In genomic region chr2:101349893-101350662, GRCh38 we compare ENCODE assay signal across 13 cellular contexts. TPM values are rescaled to one million over a fixed set of nuclear protein-coding genes. Genes with fewer than 3 reads are reported as not detected.
DNase-seq lines count a peak whose midpoint lies in the region; ATAC-seq and TF ChIP-seq lines count a peak whose summit lies in the region.
"Had no signal": no experiment of that assay in that cellular context is flagged by ENCODE, and none has a peak within 500 bp of the region (broad histone marks: within the 10 kb centered on the region; RNA-seq: fewer than 3 reads in every experiment).

No MANE protein-coding gene starts in this region.

- no peak for TF ChIP-seq POLR2A in heart left ventricle (IDR thresholded peaks at IDR 0.05)
- TF ChIP-seq POLR2A in tibial nerve (IDR thresholded peaks at IDR 0.05): no peak

- WGBS in heart left ventricle, 4 donors: 70 to 79% (median 74%) methylated on average over 7 of the region's 7 CpGs
- WGBS in tibial nerve, 2 donors: 47 to 53% methylated on average over 7 of the region's 7 CpGs

- no peaks in the 10 kb centered on the region for H3K9me3 ChIP-seq in cardiac muscle cell (ENCODE audit: low read depth)
- no peaks in the 10 kb centered on the region for H3K9me3 ChIP-seq in heart left ventricle
- H3K9me3 ChIP-seq in tibial nerve: no peaks in the 10 kb centered on the region

- no peaks in the 10 kb centered on the region for H3K9me3 Mint-ChIP-seq in stimulated activated memory B cell treated with anti-CD40 and anti-IgM and Interleukin-4, amounts not matched to agents 10 μg/mL and 1 μg/mL and 100 μg/mL, for 72 hours
- H3K9me3 Mint-ChIP-seq: CD4-positive, alpha-beta memory T cell; stimulated activated naive B cell treated with anti-CD40 and anti-IgM and Interleukin-4, amounts not matched to agents 10 μg/mL and 1 μg/mL and 100 μg/mL, for 72 hours had no signal

- H3K27me3 ChIP-seq in cardiac muscle cell (no peaks in the 10 kb centered on the region), heart left ventricle (no peaks in the 10 kb centered on the region), tibial nerve (no peaks in the 10 kb centered on the region)

- ATAC-seq in heart left ventricle (no peak), sciatic nerve (no peak)
- no peak for ATAC-seq in stimulated activated memory B cell treated with anti-CD40 and anti-IgM and Interleukin-4, amounts not matched to agents 10 μg/mL and 1 μg/mL and 100 μg/mL, for 72 hours
- ATAC-seq: stimulated activated naive B cell treated with anti-CD40 and anti-IgM and Interleukin-4, amounts not matched to agents 10 μg/mL and 1 μg/mL and 100 μg/mL, for 72 hours had no signal

- no peaks in the 10 kb centered on the region for H3K36me3 Mint-ChIP-seq in stimulated activated memory B cell treated with anti-CD40 and anti-IgM and Interleukin-4, amounts not matched to agents 10 μg/mL and 1 μg/mL and 100 μg/mL, for 72 hours
- H3K36me3 Mint-ChIP-seq: CD4-positive, alpha-beta memory T cell; stimulated activated naive B cell treated with anti-CD40 and anti-IgM and Interleukin-4, amounts not matched to agents 10 μg/mL and 1 μg/mL and 100 μg/mL, for 72 hours had no signal

- no peak for TF ChIP-seq EP300 in tibial nerve (IDR thresholded peaks at IDR 0.05)

- in situ Hi-C loops in astrocyte of the cerebellum (cut with HindIII; ENCODE audit: low sequenced_read_pairs) (no loop called here), G401 (cut with HindIII; ENCODE audit: low sequenced_read_pairs) (no loop called here)

- peak in 1 of 2 donors; percentile 55 for DNase-seq in cardiac muscle cell (ENCODE audit: low read depth in 1 of 2, low spot score in 1 of 2)
- no peak for DNase-seq in heart left ventricle
- peak; percentile 38 for DNase-seq in astrocyte of the cerebellum (ENCODE audit: low read depth)
- peak; percentile 71 for DNase-seq in inferior parietal cortex (ENCODE audit: extremely low spot score)
- DNase-seq in G401 (ENCODE audit: low spot score): no peak
- no peak for DNase-seq in sciatic nerve (ENCODE audit: low spot score)
- DNase-seq in tibial nerve (ENCODE audit: low spot score in 2 of 2): no peak
- DNase-seq: activated CD4-positive, alpha-beta T cell treated with anti-CD3 and anti-CD28 coated beads, Interleukin-2, amount 50 U/mL, for 1 hour; NCI-H510A; stimulated activated naive B cell treated with anti-CD40 and anti-IgM and Interleukin-4, amounts not matched to agents 10 μg/mL and 1 μg/mL and 100 μg/mL, for 72 hours had no signal

- H3K27ac ChIP-seq in cardiac muscle cell (no peak overlapping the region), heart left ventricle (no peak overlapping the region), tibial nerve (peak overlapping the region in 2 of 4 donors; percentile 10 to 11)
- H3K27ac ChIP-seq: parathyroid adenoma had no signal

- H3K4me1 Mint-ChIP-seq in stimulated activated memory B cell treated with anti-CD40 and anti-IgM and Interleukin-4, amounts not matched to agents 10 μg/mL and 1 μg/mL and 100 μg/mL, for 72 hours: peaks cover 6% of the 10 kb centered on the region

- H3K36me3 ChIP-seq in cardiac muscle cell: no peaks in the 10 kb centered on the region
- H3K36me3 ChIP-seq in heart left ventricle: no peaks in the 10 kb centered on the region
- no peaks in the 10 kb centered on the region for H3K36me3 ChIP-seq in tibial nerve

- H3K4me3 ChIP-seq in cardiac muscle cell (no peak overlapping the region), heart left ventricle (no peak overlapping the region), astrocyte of the cerebellum (ENCODE audit: low read depth, low read length) (no peak overlapping the region), tibial nerve (no peak overlapping the region)

- no peaks in the 10 kb centered on the region for H3K4me1 ChIP-seq in cardiac muscle cell (ENCODE audit: low read depth)
- H3K4me1 ChIP-seq in heart left ventricle: no peaks in the 10 kb centered on the region
- no peaks in the 10 kb centered on the region for H3K4me1 ChIP-seq in tibial nerve
- H3K4me1 ChIP-seq: parathyroid adenoma had no signal

- no peak overlapping the region for H3K27ac Mint-ChIP-seq in stimulated activated memory B cell treated with anti-CD40 and anti-IgM and Interleukin-4, amounts not matched to agents 10 μg/mL and 1 μg/mL and 100 μg/mL, for 72 hours
- H3K27ac Mint-ChIP-seq: stimulated activated naive B cell treated with anti-CD40 and anti-IgM and Interleukin-4, amounts not matched to agents 10 μg/mL and 1 μg/mL and 100 μg/mL, for 72 hours had no signal

- TF ChIP-seq CTCF in cardiac muscle cell (IDR thresholded peaks at IDR 0.05; ENCODE audit: low read depth, low read length) (peak; percentile 41), heart left ventricle (IDR thresholded peaks at IDR 0.05) (peak in 6 of 12 donors; percentile 19 to 32 (median 24)), astrocyte of the cerebellum (IDR thresholded peaks at IDR 0.05; ENCODE audit: low read depth, low read length, missing control alignments) (peak; percentile 56), tibial nerve (IDR thresholded peaks at IDR 0.05) (peak in 2 of 5 experiments; percentile 16 to 17)

- no peaks in the 10 kb centered on the region for H3K27me3 Mint-ChIP-seq in stimulated activated memory B cell treated with anti-CD40 and anti-IgM and Interleukin-4, amounts not matched to agents 10 μg/mL and 1 μg/mL and 100 μg/mL, for 72 hours
- H3K27me3 Mint-ChIP-seq: CD4-positive, alpha-beta memory T cell had no signal

- H3K4me3 Mint-ChIP-seq in stimulated activated memory B cell treated with anti-CD40 and anti-IgM and Interleukin-4, amounts not matched to agents 10 μg/mL and 1 μg/mL and 100 μg/mL, for 72 hours: no peak overlapping the region
- H3K4me3 Mint-ChIP-seq: stimulated activated naive B cell treated with anti-CD40 and anti-IgM and Interleukin-4, amounts not matched to agents 10 μg/mL and 1 μg/mL and 100 μg/mL, for 72 hours had no signal

- intact Hi-C loops in heart left ventricle (cut with DNase I) (loop anchor here in 5 of 10 donors (5.0 to 10.0 kb wide), 3 partner anchors 47 to 1095 kb away; no protein-coding TSS in a partner anchor), sciatic nerve (cut with DNase I) (no loop called here)

RNA-seq across cellular contexts. Expression of gene CREG2, which starts 37.2 kb away (rescaled TPM):
- 4.3 and 4.9 TPM in 2 replicates for total RNA-seq in cardiac muscle cell
- polyA plus RNA-seq in cardiac muscle cell: 2.2 and 4.1 TPM in 2 replicates
- total RNA-seq in heart left ventricle: 1 to 10 TPM in 1 of 9 donors, under 1 TPM in 3, not detected in 5; 0.18 to 1.1 (median 0.46) TPM
- not detected for polyA plus RNA-seq in heart left ventricle
- not detected in 2 replicates for total RNA-seq in G401 (2014; rRNA removed; shearing (Covaris generic))
- not detected for total RNA-seq in sciatic nerve
- not detected for total RNA-seq in tibial nerve
- total RNA-seq: CD4-positive, alpha-beta memory T cell had no signal

RNA-seq across cellular contexts. Expression of gene RNF149, which starts 41.6 kb away (rescaled TPM):
- total RNA-seq in cardiac muscle cell: 34.4 and 69.9 TPM in 2 replicates
- polyA plus RNA-seq in cardiac muscle cell: 44.4 and 82.9 TPM in 2 replicates
- total RNA-seq in heart left ventricle: 10 to 100 TPM; 10.9 to 46.1 (median 15.8) TPM
- 10 to 100 TPM; 14.7 to 20.6 TPM for polyA plus RNA-seq in heart left ventricle
- 21.7 and 26.7 TPM in 2 replicates for total RNA-seq in G401 (2014; rRNA removed; shearing (Covaris generic))
- 80.7 TPM for total RNA-seq in sciatic nerve
- total RNA-seq in tibial nerve: 100 to 1,000 TPM in 1 of 4 donors, 10 to 100 TPM in 3; 61.0 to 108 (median 67.3) TPM

Comparison
In these comparisons a context has a peak if more than half of its experiments do, and no peak if none do; other contexts are left out.
1. DNase-seq: peak in astrocyte of the cerebellum (single experiment) and inferior parietal cortex (single experiment); none in heart left ventricle (0 of 5), G401 (single experiment), sciatic nerve (single experiment) and tibial nerve (0 of 2).